In genomic region chr5:537621-538071, GRCh38 we compare ENCODE assay signal across 21 cellular contexts.
"Had no signal": no experiment of that assay in that cellular context is flagged by ENCODE, and none has a peak within 500 bp of the region (broad histone marks: within the 10 kb centered on the region; RNA-seq: fewer than 3 reads in every experiment).

No MANE protein-coding gene starts in this region.

- DNase-seq: activated CD4-positive, alpha-beta T cell treated with anti-CD3 and anti-CD28 coated beads for 1 hour; activated CD4-positive, alpha-beta T cell treated with anti-CD3 and anti-CD28 coated beads, Interleukin-2, amount 50 U/mL, for 4 hours; activated gamma-delta T cell; amygdala; central memory CD4-positive, alpha-beta T cell; colonic mucosa; endodermal cell; foreskin fibroblast; hypothalamus; stimulated activated CD4-positive, alpha-beta T cell treated with anti-CD3 and anti-CD28 coated beads, Interleukin-15, amount 100 ng/mL, for 24 hours; stimulated activated CD4-positive, alpha-beta T cell treated with anti-CD3 and anti-CD28 coated beads, Interleukin-2, amount 100 ng/mL, for 48 hours; T1000; transverse colon had no signal

- H3K4me1 ChIP-seq: colonic mucosa, transverse colon, vagina had no signal

- H3K9me3 Mint-ChIP-seq: brain; endodermal cell; naive thymus-derived CD8-positive, alpha-beta T cell; stimulated activated naive CD8-positive, alpha-beta T cell treated with anti-CD3 and anti-CD28 coated beads, Interleukin-15, Interleukin-2, amounts not matched to agents 100 ng/mL and 50 ng/mL, for 24 hours had no signal

- H3K9me3 ChIP-seq: colonic mucosa, pancreas, suprapubic skin, transverse colon, vagina had no signal

- H3K4me3 Mint-ChIP-seq: activated naive CD8-positive, alpha-beta T cell; brain; endodermal cell; naive thymus-derived CD8-positive, alpha-beta T cell; stimulated activated naive CD8-positive, alpha-beta T cell treated with anti-CD3 and anti-CD28 coated beads, Interleukin-15, Interleukin-2, amounts not matched to agents 100 ng/mL and 50 ng/mL, for 24 hours had no signal

- H3K27me3 ChIP-seq: vagina had no signal

- H3K36me3 ChIP-seq: colonic mucosa, pancreas, suprapubic skin, transverse colon, vagina had no signal

- ATAC-seq: naive thymus-derived CD8-positive, alpha-beta T cell; pancreas had no signal

- H3K36me3 Mint-ChIP-seq: activated naive CD8-positive, alpha-beta T cell; brain; naive thymus-derived CD8-positive, alpha-beta T cell had no signal

- H3K27ac ChIP-seq: colonic mucosa, epithelial cell of prostate, pancreas, suprapubic skin, transverse colon, vagina had no signal

- H3K4me3 ChIP-seq: colonic mucosa, pancreas, suprapubic skin, transverse colon, vagina had no signal

- H3K27ac Mint-ChIP-seq: activated naive CD8-positive, alpha-beta T cell; endodermal cell; naive thymus-derived CD8-positive, alpha-beta T cell; stimulated activated naive CD8-positive, alpha-beta T cell treated with anti-CD3 and anti-CD28 coated beads, Interleukin-15, Interleukin-2, amounts not matched to agents 100 ng/mL and 50 ng/mL, for 24 hours had no signal
